In the genomic region with DNA sequence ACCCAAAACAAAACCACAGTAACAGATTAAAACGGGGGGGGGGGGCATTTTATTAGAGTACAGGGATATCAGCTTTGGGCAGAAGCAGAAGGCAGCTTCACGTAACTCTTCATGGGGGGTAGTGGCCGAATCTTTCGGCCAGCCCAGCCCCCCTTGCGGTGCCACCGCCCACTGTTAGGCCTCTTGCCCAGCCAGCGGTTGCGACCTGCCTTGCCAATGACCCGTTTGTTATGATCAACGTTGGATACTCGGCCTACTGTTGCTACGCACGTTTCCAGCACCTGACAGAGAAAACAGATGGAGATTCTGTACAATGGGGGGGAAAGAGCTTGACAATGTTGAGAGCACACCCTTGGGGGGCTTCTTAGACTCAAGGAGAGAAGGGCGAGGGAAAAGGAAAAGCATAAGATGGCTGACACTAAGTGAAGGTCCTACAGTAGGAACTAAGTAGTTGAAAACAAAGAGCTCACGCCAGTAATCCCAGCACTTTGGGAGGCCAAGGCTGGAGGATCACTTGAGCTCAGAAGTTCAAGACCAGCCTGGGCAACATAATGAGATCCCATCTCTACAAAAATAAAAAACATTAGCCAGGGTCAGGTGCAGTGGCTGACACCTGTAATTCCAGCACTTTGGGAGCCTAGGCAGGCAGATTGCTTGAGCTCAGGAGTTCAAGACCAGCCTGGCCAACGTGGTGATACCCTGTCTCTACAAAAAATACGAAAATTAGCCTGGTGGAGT, we compare ENCODE assay signal across 8 cellular contexts. TPM values are rescaled to one million over a fixed set of nuclear protein-coding genes. Genes with fewer than 3 reads are reported as not detected.
DNase-seq lines count a peak whose midpoint lies in the region; ATAC-seq and TF ChIP-seq lines count a peak whose summit lies in the region.

No MANE protein-coding gene starts in this region.

- H3K27me3 Mint-ChIP-seq in activated naive CD4-positive, alpha-beta T cell treated with anti-CD3 and anti-CD28 coated beads, Interleukin-2, amount 10 ng/mL, durations not matched to agents 7 days and 5 days, result no peaks in the 10 kb centered on the region
- H3K27me3 Mint-ChIP-seq in type B pancreatic cell, result no peaks in the 10 kb centered on the region

- no peaks in the 10 kb centered on the region for H3K27me3 ChIP-seq in lower lobe of right lung (ENCODE audit: low read depth)

- intact Hi-C loops in lower lobe of right lung (cut with DNase I), result no loop called here

- H3K27ac Mint-ChIP-seq in activated naive CD4-positive, alpha-beta T cell treated with anti-CD3 and anti-CD28 coated beads, Interleukin-2, amount 10 ng/mL, durations not matched to agents 7 days and 5 days, result peak overlapping the region; percentile 99
- peak overlapping the region; percentile 93 for H3K27ac Mint-ChIP-seq in type B pancreatic cell

- TF ChIP-seq CTCF in astrocyte of the spinal cord (IDR thresholded peaks at IDR 0.05; ENCODE audit: low read depth, low read length) (no peak), lower lobe of right lung (IDR thresholded peaks at IDR 0.05) (no peak), type B pancreatic cell (conservative IDR thresholded peaks at IDR 0.05) (no peak)

- H3K4me3 Mint-ChIP-seq in activated naive CD4-positive, alpha-beta T cell treated with anti-CD3 and anti-CD28 coated beads, Interleukin-2, amount 10 ng/mL, durations not matched to agents 7 days and 5 days, result peak overlapping the region; percentile 99
- H3K4me3 Mint-ChIP-seq in type B pancreatic cell, result peak overlapping the region; percentile 95

- CTCF ChIA-PET in activated naive CD4-positive, alpha-beta T cell treated with anti-CD3 and anti-CD28 coated beads, Interleukin-2, amount 10 ng/mL, durations not matched to agents 7 days and 5 days (lab: Charles Lee), result interaction anchor here (0.9 to 1.3 kb wide), 2 partner anchors 40 to 453 kb away, joined by 3 read pairs; partner anchors contain the start of genes KLHDC3 and MEA1

- DNase-seq in activated naive CD4-positive, alpha-beta T cell treated with anti-CD3 and anti-CD28 coated beads, Interleukin-2, amount 10 ng/mL, durations not matched to agents 7 days and 5 days, result no peak
- DNase-seq in activated naive CD4-positive, alpha-beta T cell treated with Interleukin-2 at 50 U/mL for 16 hours, result no peak
- DNase-seq in astrocyte of the spinal cord (ENCODE audit: low read depth, low spot score), result peak; percentile 12
- no peak for DNase-seq in lower lobe of right lung
- no peak for DNase-seq in type B pancreatic cell (ENCODE audit: extremely low spot score, unreplicated experiment)
- no peak for DNase-seq in NOMO-1 treated with dmso at 0.1 percent for 144 hours (lab: John Stamatoyannopoulos, UW; ENCODE audit: unreplicated experiment)
- no peak for DNase-seq in NCI-H2196 treated with DMSO at 0.1 percent for 48 hours (lab: John Stamatoyannopoulos, UW; ENCODE audit: unreplicated experiment)

- peak overlapping the region; percentile 75 for H3K4me3 ChIP-seq in astrocyte of the spinal cord (ENCODE audit: low read depth, low read length)
- H3K4me3 ChIP-seq in lower lobe of right lung, result peak overlapping the region; percentile 86

- no peaks in the 10 kb centered on the region for H3K9me3 Mint-ChIP-seq in activated naive CD4-positive, alpha-beta T cell treated with anti-CD3 and anti-CD28 coated beads, Interleukin-2, amount 10 ng/mL, durations not matched to agents 7 days and 5 days
- H3K9me3 Mint-ChIP-seq in type B pancreatic cell, result no peaks in the 10 kb centered on the region

- peak overlapping the region; percentile 95 for H3K27ac ChIP-seq in lower lobe of right lung

- in situ Hi-C loops in astrocyte of the spinal cord (cut with HindIII; ENCODE audit: low sequenced_read_pairs), result no loop called here

- peaks cover 50% of the 10 kb centered on the region for H3K36me3 ChIP-seq in lower lobe of right lung

- no peaks in the 10 kb centered on the region for H3K9me3 ChIP-seq in lower lobe of right lung

- ATAC-seq in lower lobe of right lung, result no peak
- no peak for ATAC-seq in HG03354 (IDR thresholded peaks at IDR 0.05; ENCODE audit: poor library complexity, severe bottlenecking, unreplicated experiment)

- peaks cover 36% of the 10 kb centered on the region for H3K36me3 Mint-ChIP-seq in activated naive CD4-positive, alpha-beta T cell treated with anti-CD3 and anti-CD28 coated beads, Interleukin-2, amount 10 ng/mL, durations not matched to agents 7 days and 5 days
- H3K36me3 Mint-ChIP-seq in type B pancreatic cell, result peaks cover 15% of the 10 kb centered on the region

- peaks cover 57% of the 10 kb centered on the region for H3K4me1 Mint-ChIP-seq in activated naive CD4-positive, alpha-beta T cell treated with anti-CD3 and anti-CD28 coated beads, Interleukin-2, amount 10 ng/mL, durations not matched to agents 7 days and 5 days
- peaks cover 45% of the 10 kb centered on the region for H3K4me1 Mint-ChIP-seq in type B pancreatic cell (ENCODE audit: unreplicated experiment)

- peaks cover 23% of the 10 kb centered on the region for H3K4me1 ChIP-seq in lower lobe of right lung

RNA-seq across cellular contexts. Expression of gene CUL7, which starts 0.7 kb away (rescaled TPM):
- total RNA-seq in lower lobe of right lung, result 16.1 TPM
- total RNA-seq in type B pancreatic cell (ENCODE audit: low replicate concordance), result 53.7 and 65.0 TPM in 2 replicates

RNA-seq across cellular contexts. Expression of gene MRPL2, which starts 4.9 kb away (rescaled TPM):
- 40.1 TPM for total RNA-seq in lower lobe of right lung
- 58.6 and 71.8 TPM in 2 replicates for total RNA-seq in type B pancreatic cell (ENCODE audit: low replicate concordance)

RNA-seq across cellular contexts. Expression of gene KLC4, which starts 5.1 kb away (rescaled TPM):
- 45.2 TPM for total RNA-seq in lower lobe of right lung
- 33.2 and 36.4 TPM in 2 replicates for total RNA-seq in type B pancreatic cell (ENCODE audit: low replicate concordance)

RNA-seq across cellular contexts. Expression of gene PTK7, which starts 21.7 kb away (rescaled TPM):
- total RNA-seq in lower lobe of right lung (81.0 TPM), type B pancreatic cell (ENCODE audit: low replicate concordance) (115 and 155 TPM in 2 replicates)

RNA-seq across cellular contexts. Expression of gene RRP36, which starts 33.0 kb away (rescaled TPM):
- total RNA-seq in lower lobe of right lung (35.3 TPM), type B pancreatic cell (ENCODE audit: low replicate concordance) (51.7 and 56.7 TPM in 2 replicates)
